In the genomic region with DNA sequence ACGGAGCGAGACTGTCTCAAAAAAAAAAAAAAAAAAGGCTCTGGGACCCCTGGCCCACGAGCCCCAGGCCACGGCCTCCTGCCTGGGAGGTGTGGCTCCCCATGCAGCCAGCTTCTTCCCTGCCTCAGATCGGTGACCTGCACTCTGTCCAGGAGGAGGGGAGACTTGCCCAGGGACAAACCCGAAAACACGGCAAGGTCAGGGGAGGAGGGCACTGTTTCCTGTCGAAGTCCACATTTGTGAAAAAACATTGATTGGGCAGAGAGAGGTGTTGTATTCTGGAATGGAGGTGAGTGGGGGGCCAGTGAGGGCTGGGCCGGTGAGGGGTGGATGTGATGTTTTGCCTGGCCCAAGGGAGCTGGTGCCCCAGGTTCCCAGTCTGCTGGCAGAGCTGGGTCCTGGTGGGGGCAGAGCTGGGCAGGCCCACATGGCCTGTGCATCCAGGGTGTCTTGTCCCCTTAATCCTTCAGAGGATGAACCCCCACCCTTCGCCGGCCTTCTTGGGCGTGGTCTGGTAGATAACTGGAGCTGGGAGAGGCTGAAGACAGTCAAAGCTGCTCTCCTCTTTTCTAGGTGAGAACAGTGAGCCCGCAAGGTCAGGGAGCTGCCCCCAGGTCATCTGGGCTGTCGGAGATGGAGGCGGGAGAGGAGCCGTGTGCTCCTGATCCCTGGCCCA, we compare ENCODE assay signal across 1 cellular context.
TF ChIP-seq lines count a peak whose summit lies in the region.

No MANE protein-coding gene starts in this region.

TF ChIP-seq in H1, 55 proteins besides CTCF, POLR2A, EP300 and RAD21:
- no peak for TF ChIP-seq GABPA (IDR thresholded peaks at IDR 0.05; ENCODE audit: borderline replicate concordance, insufficient read depth, low read length)
- TF ChIP-seq E2F6 (IDR thresholded peaks at IDR 0.05), result peak; percentile 55
